Comparison of ENCODE assay signal across 20 cellular contexts in the genomic region with DNA sequence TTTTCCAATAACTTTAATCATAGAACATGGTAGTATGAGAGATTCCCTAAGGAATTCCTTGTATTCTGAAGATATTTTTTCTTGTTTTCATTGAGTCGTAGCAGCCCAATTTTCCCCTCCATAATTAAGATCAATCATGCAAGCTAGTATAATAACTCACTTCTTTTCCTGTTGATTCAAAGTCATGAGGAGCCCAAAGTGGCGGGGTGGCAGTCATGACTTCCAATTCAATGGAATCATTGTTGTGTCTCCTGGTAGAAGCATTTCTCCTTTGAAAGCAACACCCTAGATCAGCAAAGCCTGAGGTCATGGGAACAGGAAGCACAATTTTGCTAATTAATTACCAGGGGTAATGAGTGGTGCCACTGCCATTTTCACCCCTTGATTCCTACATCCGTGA.
"Had no signal": no experiment of that assay in that cellular context is flagged by ENCODE, and none has a peak within 500 bp of the region (broad histone marks: within the 10 kb centered on the region; RNA-seq: fewer than 3 reads in every experiment).

No MANE protein-coding gene starts in this region.

- DNase-seq: effector memory CD8-positive, alpha-beta T cell; kidney; left colon; left ventricle myocardium superior; mesenchymal stem cell; midbrain; posterior cingulate gyrus; sigmoid colon; stimulated activated CD4-positive, alpha-beta T cell treated with anti-CD3 and anti-CD28 coated beads, Interleukin-2, amount 100 ng/mL, for 24 hours; stimulated activated naive CD4-positive, alpha-beta T cell; stomach; transverse colon had no signal

- H3K4me3 ChIP-seq: esophagus muscularis mucosa, gastroesophageal sphincter, lung, sigmoid colon, skin epidermis, stomach, thoracic aorta, transverse colon had no signal

- ATAC-seq: effector memory CD8-positive, alpha-beta T cell; gastroesophageal sphincter; left colon; left ventricle myocardium superior; natural killer cell treated with Interleukin-12 subunit alpha and Interleukin-12 subunit beta and Interleukin-15 and Interleukin-18, amount 100 ng/mL, for 72 hours had no signal

- H3K4me1 ChIP-seq: esophagus muscularis mucosa, gastroesophageal sphincter, sigmoid colon, stomach, transverse colon had no signal

- H3K27ac ChIP-seq: epithelial cell of prostate, esophagus muscularis mucosa, gastroesophageal sphincter, sigmoid colon, skin epidermis, stomach, thoracic aorta, transverse colon had no signal

- H3K27me3 ChIP-seq: esophagus muscularis mucosa, gastroesophageal sphincter, sigmoid colon, stomach, transverse colon had no signal

- H3K9me3 ChIP-seq: esophagus muscularis mucosa, gastroesophageal sphincter, sigmoid colon, stomach, thoracic aorta, transverse colon had no signal

- H3K36me3 ChIP-seq: esophagus muscularis mucosa, gastroesophageal sphincter, sigmoid colon, stomach, thoracic aorta, transverse colon had no signal

- FAIRE-seq: colon, kidney had no signal
